In genomic region chr16:69435977-69436729, GRCh38 we compare ENCODE assay signal across 1 cellular context.
A peak's percentile ranks its signal among the peaks of the same experiment; 100 is the strongest.
TF ChIP-seq lines count a peak whose summit lies in the region.

No MANE protein-coding gene starts in this region.

TF ChIP-seq in HepG2, 621 proteins besides CTCF, POLR2A, EP300 and RAD21 (continued from another document and continues in another):
- TF ChIP-seq PRDM10 (CRISPR knock-in tag; IDR thresholded peaks at IDR 0.05; ENCODE audit: low read depth) (peak; percentile 69; the same call in 1 of the 2 replicates), ZBTB7B (CRISPR knock-in tag; IDR thresholded peaks at IDR 0.05) (peak; percentile 96), CEBPG (CRISPR knock-in tag; IDR thresholded peaks at IDR 0.05) (peak; percentile 75), ZNF451 (CRISPR knock-in tag; IDR thresholded peaks at IDR 0.05) (no peak), NCOA5 (CRISPR knock-in tag; IDR thresholded peaks at IDR 0.05) (no peak), RBM39 (IDR thresholded peaks at IDR 0.05; ENCODE audit: low read depth, low read length, poor library complexity, severe bottlenecking) (no peak), ZNF12 (CRISPR knock-in tag; IDR thresholded peaks at IDR 0.05) (no peak), MLX (CRISPR knock-in tag; IDR thresholded peaks at IDR 0.05) (0 out of 2 replicates have a peak, but pooled peaks have one; percentile 12), HOXA3 (CRISPR knock-in tag; IDR thresholded peaks at IDR 0.05) (peak; percentile 68; the same call in 1 of the 2 replicates), MIER3 (CRISPR knock-in tag; IDR thresholded peaks at IDR 0.05; ENCODE audit: borderline replicate concordance) (no peak), NR2C2 (CRISPR knock-in tag; IDR thresholded peaks at IDR 0.05; ENCODE audit: borderline replicate concordance) (peak; percentile 33; the same call in 1 of the 2 replicates), ZIK1 (CRISPR knock-in tag; IDR thresholded peaks at IDR 0.05; ENCODE audit: borderline replicate concordance, low read depth) (no peak), RXRB (CRISPR knock-in tag; IDR thresholded peaks at IDR 0.05; ENCODE audit: borderline replicate concordance) (peak; percentile 69; the same call in 1 of the 2 replicates), FOXA1 (IDR thresholded peaks at IDR 0.05) (no peak), FOXA1 (CRISPR knock-in tag; IDR thresholded peaks at IDR 0.05) (peak; percentile 45), RXRA (CRISPR knock-in tag; IDR thresholded peaks at IDR 0.05) (peak; percentile 15; the same call in 1 of the 2 replicates), PAF1 (CRISPR knock-in tag; IDR thresholded peaks at IDR 0.05) (no peak), GATAD2A (CRISPR knock-in tag; IDR thresholded peaks at IDR 0.05) (peak; percentile 91), BORCS8-MEF2B (CRISPR knock-in tag; IDR thresholded peaks at IDR 0.05) (no peak), NCOR1 (IDR thresholded peaks at IDR 0.05; ENCODE audit: borderline replicate concordance, low read length) (peak; percentile 49), NKX3-1 (CRISPR knock-in tag; IDR thresholded peaks at IDR 0.05) (no peak), ZNF615 (CRISPR knock-in tag; IDR thresholded peaks at IDR 0.05; ENCODE audit: borderline replicate concordance) (no peak), ZBTB21 (CRISPR knock-in tag; IDR thresholded peaks at IDR 0.05) (peak; percentile 31; the same call in 1 of the 2 replicates), ETV5 (CRISPR knock-in tag; IDR thresholded peaks at IDR 0.05; ENCODE audit: borderline replicate concordance) (peak; percentile 24; the same call in 1 of the 2 replicates), THYN1 (CRISPR knock-in tag; IDR thresholded peaks at IDR 0.05; ENCODE audit: borderline replicate concordance, low read depth) (no peak), ZBTB20 (CRISPR knock-in tag; IDR thresholded peaks at IDR 0.05; ENCODE audit: borderline replicate concordance, low read depth) (no peak), BRF2 (CRISPR knock-in tag; IDR thresholded peaks at IDR 0.05) (no peak), U2AF2 (IDR thresholded peaks at IDR 0.05; ENCODE audit: low read depth, low read length) (no peak), FOXO1 (CRISPR knock-in tag; IDR thresholded peaks at IDR 0.05) (peak; percentile 60; the same call in 1 of the 2 replicates), SYNCRIP (IDR thresholded peaks at IDR 0.05; ENCODE audit: insufficient read depth, low read depth, low read length) (no peak), CBX5 (CRISPR knock-in tag; IDR thresholded peaks at IDR 0.05; ENCODE audit: borderline replicate concordance) (no peak), ZNF263 (CRISPR knock-in tag; IDR thresholded peaks at IDR 0.05) (no peak)
- TF ChIP-seq, protein P1, sequence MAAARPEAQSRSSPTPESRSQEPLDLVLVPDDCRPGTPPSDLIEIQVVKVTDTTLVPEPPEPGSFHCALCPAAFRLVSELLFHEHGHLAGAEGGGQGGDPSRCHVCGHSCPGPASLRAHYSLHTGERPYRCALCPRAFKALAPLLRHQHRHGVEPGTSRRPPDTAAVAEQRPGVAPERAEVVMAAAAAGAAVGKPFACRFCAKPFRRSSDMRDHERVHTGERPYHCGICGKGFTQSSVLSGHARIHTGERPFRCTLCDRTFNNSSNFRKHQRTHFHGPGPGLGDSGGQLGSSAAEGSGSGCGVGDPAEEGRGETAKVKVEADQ (CRISPR knock-in tag; IDR thresholded peaks at IDR 0.05; ENCODE audit: borderline replicate concordance): no peak
- TF ChIP-seq, protein P2, sequence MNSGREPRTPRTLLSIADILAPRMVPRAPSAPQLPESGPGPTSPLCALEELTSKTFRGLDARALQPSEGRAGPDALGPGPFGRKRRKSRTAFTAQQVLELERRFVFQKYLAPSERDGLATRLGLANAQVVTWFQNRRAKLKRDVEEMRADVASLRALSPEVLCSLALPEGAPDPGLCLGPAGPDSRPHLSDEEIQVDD (CRISPR knock-in tag; IDR thresholded peaks at IDR 0.05; ENCODE audit: borderline replicate concordance): no peak
- TF ChIP-seq, protein P3, sequence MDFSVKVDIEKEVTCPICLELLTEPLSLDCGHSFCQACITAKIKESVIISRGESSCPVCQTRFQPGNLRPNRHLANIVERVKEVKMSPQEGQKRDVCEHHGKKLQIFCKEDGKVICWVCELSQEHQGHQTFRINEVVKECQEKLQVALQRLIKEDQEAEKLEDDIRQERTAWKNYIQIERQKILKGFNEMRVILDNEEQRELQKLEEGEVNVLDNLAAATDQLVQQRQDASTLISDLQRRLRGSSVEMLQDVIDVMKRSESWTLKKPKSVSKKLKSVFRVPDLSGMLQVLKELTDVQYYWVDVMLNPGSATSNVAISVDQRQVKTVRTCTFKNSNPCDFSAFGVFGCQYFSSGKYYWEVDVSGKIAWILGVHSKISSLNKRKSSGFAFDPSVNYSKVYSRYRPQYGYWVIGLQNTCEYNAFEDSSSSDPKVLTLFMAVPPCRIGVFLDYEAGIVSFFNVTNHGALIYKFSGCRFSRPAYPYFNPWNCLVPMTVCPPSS (IDR thresholded peaks at IDR 0.05): no peak
- TF ChIP-seq, protein P4, sequence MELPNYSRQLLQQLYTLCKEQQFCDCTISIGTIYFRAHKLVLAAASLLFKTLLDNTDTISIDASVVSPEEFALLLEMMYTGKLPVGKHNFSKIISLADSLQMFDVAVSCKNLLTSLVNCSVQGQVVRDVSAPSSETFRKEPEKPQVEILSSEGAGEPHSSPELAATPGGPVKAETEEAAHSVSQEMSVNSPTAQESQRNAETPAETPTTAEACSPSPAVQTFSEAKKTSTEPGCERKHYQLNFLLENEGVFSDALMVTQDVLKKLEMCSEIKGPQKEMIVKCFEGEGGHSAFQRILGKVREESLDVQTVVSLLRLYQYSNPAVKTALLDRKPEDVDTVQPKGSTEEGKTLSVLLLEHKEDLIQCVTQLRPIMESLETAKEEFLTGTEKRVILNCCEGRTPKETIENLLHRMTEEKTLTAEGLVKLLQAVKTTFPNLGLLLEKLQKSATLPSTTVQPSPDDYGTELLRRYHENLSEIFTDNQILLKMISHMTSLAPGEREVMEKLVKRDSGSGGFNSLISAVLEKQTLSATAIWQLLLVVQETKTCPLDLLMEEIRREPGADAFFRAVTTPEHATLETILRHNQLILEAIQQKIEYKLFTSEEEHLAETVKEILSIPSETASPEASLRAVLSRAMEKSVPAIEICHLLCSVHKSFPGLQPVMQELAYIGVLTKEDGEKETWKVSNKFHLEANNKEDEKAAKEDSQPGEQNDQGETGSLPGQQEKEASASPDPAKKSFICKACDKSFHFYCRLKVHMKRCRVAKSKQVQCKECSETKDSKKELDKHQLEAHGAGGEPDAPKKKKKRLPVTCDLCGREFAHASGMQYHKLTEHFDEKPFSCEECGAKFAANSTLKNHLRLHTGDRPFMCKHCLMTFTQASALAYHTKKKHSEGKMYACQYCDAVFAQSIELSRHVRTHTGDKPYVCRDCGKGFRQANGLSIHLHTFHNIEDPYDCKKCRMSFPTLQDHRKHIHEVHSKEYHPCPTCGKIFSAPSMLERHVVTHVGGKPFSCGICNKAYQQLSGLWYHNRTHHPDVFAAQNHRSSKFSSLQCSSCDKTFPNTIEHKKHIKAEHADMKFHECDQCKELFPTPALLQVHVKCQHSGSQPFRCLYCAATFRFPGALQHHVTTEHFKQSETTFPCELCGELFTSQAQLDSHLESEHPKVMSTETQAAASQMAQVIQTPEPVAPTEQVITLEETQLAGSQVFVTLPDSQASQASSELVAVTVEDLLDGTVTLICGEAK (IDR thresholded peaks at IDR 0.05): no peak
- TF ChIP-seq, protein P4 (CRISPR knock-in tag; IDR thresholded peaks at IDR 0.05): no peak
- TF ChIP-seq, protein P5, sequence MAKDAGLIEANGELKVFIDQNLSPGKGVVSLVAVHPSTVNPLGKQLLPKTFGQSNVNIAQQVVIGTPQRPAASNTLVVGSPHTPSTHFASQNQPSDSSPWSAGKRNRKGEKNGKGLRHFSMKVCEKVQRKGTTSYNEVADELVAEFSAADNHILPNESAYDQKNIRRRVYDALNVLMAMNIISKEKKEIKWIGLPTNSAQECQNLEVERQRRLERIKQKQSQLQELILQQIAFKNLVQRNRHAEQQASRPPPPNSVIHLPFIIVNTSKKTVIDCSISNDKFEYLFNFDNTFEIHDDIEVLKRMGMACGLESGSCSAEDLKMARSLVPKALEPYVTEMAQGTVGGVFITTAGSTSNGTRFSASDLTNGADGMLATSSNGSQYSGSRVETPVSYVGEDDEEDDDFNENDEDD (CRISPR knock-in tag; IDR thresholded peaks at IDR 0.05; ENCODE audit: borderline replicate concordance): no peak
- TF ChIP-seq, protein P6, sequence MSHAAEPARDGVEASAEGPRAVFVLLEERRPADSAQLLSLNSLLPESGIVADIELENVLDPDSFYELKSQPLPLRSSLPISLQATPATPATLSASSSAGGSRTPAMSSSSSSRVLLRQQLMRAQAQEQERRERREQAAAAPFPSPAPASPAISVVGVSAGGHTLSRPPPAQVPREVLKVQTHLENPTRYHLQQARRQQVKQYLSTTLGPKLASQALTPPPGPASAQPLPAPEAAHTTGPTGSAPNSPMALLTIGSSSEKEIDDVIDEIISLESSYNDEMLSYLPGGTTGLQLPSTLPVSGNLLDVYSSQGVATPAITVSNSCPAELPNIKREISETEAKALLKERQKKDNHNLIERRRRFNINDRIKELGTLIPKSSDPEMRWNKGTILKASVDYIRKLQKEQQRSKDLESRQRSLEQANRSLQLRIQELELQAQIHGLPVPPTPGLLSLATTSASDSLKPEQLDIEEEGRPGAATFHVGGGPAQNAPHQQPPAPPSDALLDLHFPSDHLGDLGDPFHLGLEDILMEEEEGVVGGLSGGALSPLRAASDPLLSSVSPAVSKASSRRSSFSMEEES (CRISPR knock-in tag; IDR thresholded peaks at IDR 0.05): 0 out of 2 replicates have a peak, but pooled peaks have one; percentile 19
- TF ChIP-seq, protein P7, sequence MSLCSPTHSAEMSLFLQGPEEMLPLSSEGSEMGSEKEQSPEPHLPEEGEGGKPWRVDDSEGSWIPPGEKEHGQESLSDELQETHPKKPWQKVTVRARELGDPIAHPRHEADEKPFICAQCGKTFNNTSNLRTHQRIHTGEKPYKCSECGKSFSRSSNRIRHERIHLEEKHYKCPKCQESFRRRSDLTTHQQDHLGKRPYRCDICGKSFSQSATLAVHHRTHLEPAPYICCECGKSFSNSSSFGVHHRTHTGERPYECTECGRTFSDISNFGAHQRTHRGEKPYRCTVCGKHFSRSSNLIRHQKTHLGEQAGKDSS (CRISPR knock-in tag; IDR thresholded peaks at IDR 0.05; ENCODE audit: borderline replicate concordance, low read depth): no peak
